In the genomic region with DNA sequence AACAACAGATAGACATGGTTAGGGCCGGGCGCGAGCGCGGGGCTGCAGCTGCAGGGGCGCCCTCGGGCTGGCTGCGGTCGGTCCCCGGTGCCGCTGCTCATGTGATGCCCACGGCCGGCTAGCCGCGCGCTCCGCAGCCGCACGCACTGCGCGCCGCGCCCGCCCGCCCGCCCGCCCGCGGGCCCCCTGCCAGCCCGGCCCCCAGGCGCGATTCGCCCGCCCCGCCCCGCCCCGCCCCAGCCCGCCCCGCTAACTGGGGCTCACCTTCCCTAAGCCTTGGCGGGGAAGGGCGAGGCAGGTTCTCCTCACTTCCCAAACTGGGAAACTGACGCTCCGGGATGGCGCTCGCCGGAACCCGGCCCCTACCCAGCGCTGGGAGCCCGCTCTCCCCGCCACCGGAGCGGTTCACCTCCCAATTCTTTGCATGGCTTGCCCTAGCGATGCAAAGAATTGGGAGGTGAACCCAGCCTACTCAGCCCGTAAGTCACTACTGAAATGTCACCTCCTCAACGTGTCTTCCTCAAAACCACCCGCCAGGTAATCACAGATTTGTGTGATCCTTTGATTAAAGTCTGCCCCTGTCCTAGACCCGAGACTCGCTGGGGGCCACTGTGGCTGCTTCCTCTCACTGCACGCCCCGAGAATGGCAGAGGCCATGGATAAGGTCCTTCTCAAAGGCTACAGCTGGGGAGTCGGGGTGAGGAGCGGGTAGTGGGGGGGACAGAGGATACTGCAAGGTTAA, we compare ENCODE assay signal across 1 cellular context.
TF ChIP-seq lines count a peak whose summit lies in the region.

No MANE protein-coding gene starts in this region.

TF ChIP-seq in K562, 482 proteins besides CTCF, POLR2A, EP300 and RAD21 (continued from another document):
- TF ChIP-seq, protein P1, sequence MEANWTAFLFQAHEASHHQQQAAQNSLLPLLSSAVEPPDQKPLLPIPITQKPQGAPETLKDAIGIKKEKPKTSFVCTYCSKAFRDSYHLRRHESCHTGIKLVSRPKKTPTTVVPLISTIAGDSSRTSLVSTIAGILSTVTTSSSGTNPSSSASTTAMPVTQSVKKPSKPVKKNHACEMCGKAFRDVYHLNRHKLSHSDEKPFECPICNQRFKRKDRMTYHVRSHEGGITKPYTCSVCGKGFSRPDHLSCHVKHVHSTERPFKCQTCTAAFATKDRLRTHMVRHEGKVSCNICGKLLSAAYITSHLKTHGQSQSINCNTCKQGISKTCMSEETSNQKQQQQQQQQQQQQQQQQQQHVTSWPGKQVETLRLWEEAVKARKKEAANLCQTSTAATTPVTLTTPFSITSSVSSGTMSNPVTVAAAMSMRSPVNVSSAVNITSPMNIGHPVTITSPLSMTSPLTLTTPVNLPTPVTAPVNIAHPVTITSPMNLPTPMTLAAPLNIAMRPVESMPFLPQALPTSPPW (CRISPR knock-in tag; IDR thresholded peaks at IDR 0.05) = peak; percentile 50
- no peak for TF ChIP-seq FOXA1 (IDR thresholded peaks at IDR 0.05; ENCODE audit: borderline replicate concordance)
- TF ChIP-seq ZBTB7A (IDR thresholded peaks at IDR 0.05; ENCODE audit: borderline replicate concordance, control insufficient read depth, low read depth, low read length) = no peak; the same call in 1 of the 2 replicates
- no peak for TF ChIP-seq ZNF76 (CRISPR knock-in tag; IDR thresholded peaks at IDR 0.05; ENCODE audit: borderline replicate concordance)
- TF ChIP-seq RBFOX2 (IDR thresholded peaks at IDR 0.05; ENCODE audit: low read depth, low read length) = peak; percentile 26; the same call in 1 of the 2 replicates
- TF ChIP-seq NRF1 (conservative IDR thresholded peaks at IDR 0.05 in 1 of 2, IDR thresholded peaks at IDR 0.05 in 1 of 2) = no peak
- peak; percentile 25; the same call in 1 of the 2 replicates for TF ChIP-seq PHF8 (IDR thresholded peaks at IDR 0.05; ENCODE audit: borderline replicate concordance, low read length)
